ENCODE assay signal across 10 cellular contexts in the genomic region with DNA sequence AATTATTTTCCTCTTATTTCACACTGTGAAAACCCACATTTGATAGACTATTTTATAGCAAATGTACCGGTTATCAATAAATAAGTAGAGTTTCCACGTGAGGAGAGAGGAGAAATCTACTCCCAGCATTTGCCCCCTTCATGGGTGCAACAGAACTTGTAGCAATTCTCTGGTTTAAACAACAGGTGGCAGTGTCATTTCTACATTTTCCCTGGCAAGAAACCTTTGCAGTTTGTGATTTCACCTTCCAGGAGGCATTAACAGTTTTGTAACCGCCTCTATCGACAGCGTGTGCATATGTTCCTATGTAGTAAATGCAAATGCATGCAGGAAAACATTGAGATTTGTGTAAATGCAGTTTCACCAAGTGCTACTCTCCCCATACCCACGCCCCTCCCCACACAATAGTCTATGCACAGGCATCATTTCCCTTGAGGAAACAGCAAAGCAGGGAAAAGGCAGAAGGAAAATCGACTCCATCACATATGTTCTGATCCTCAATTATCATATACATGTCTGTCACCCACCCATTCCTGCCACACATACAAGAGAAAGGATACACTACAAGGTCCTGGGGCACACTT.
DNase-seq lines count a peak whose midpoint lies in the region; ATAC-seq, FAIRE-seq and TF ChIP-seq lines count a peak whose summit lies in the region.
"Had no signal": no experiment of that assay in that cellular context is flagged by ENCODE, and none has a peak within 500 bp of the region (broad histone marks: within the 10 kb centered on the region; RNA-seq: fewer than 3 reads in every experiment).

No MANE protein-coding gene starts in this region.

- H4K5ac ChIP-seq in H9 (ENCODE audit: insufficient read length, low read depth, low read length) = no peak overlapping the region

- no peak overlapping the region for H2AFZ ChIP-seq in H9 (ENCODE audit: low read length)

- no peak overlapping the region; a peak in 1 of 7 replicates for H3K27ac Mint-ChIP-seq in H9
- H3K27ac Mint-ChIP-seq: IgD-negative memory B cell had no signal

- no peaks in the 10 kb centered on the region for H4K20me1 ChIP-seq in H9 (ENCODE audit: control insufficient read depth, insufficient read depth, insufficient read length)

- no peak overlapping the region for H3K4me3 Mint-ChIP-seq in H9
- H3K4me3 Mint-ChIP-seq: IgD-negative memory B cell had no signal

- H3K14ac ChIP-seq in H9 (ENCODE audit: insufficient read depth, low read length) = no peak overlapping the region

- H3K4me1 ChIP-seq in H9 (ENCODE audit: insufficient read depth, low read length) = no peaks in the 10 kb centered on the region

- no peaks in the 10 kb centered on the region for H3K79me2 ChIP-seq in H9 (ENCODE audit: insufficient read depth, low read length)

- H3K27me3 Mint-ChIP-seq in H9 (ENCODE audit: low read depth) = no peaks in the 10 kb centered on the region
- H3K27me3 Mint-ChIP-seq: IgD-negative memory B cell had no signal

- TF ChIP-seq CTCF in H9 (conservative IDR thresholded peaks at IDR 0.05) (peak; percentile 80), bronchial epithelial cell (IDR thresholded peaks at IDR 0.05; ENCODE audit: insufficient read depth, low read length, severe bottlenecking) (peak; percentile 60)

- H3T11ph ChIP-seq in H9 (ENCODE audit: low read length) = no peak overlapping the region

- H3K56ac ChIP-seq in H9 (ENCODE audit: insufficient read length, low read depth, low read length) = no peak overlapping the region

- H4K8ac ChIP-seq in H9 (replicated peaks; ENCODE audit: insufficient read length, low read depth, low read length) = no peak overlapping the region

- DNase-seq in COR-L47 (lab: John Stamatoyannopoulos, UW) = peak; percentile 46
- DNase-seq in H9 = peak; percentile 37
- peak; percentile 47 for DNase-seq in NCI-H748 treated with DMSO at 0.1 percent for 48 hours (lab: John Stamatoyannopoulos, UW)
- peak; percentile 47 for DNase-seq in bronchial epithelial cell (ENCODE audit: low read depth)
- DNase-seq in medulla oblongata (ENCODE audit: extremely low spot score) = peak; percentile 50
- DNase-seq in activated CD8-positive, alpha-beta memory T cell treated with anti-CD3 and anti-CD28 coated beads, Interleukin-2, amount 50 U/mL, for 4 hours = no peak

- no peaks in the 10 kb centered on the region for H3K36me3 ChIP-seq in bronchial epithelial cell (ENCODE audit: control insufficient read depth, insufficient read depth, low read length)
- H3K36me3 ChIP-seq: thoracic aorta had no signal

- WGBS in H9 (ENCODE audit: extremely low coverage, insufficient read length, low lambda C conversion rate) = no CpG with 5 or more reads among the region's 7 CpGs

- FAIRE-seq in bronchial epithelial cell (lab: Jason Lieb, UNC) = no peak

- no peak overlapping the region for H3K23ac ChIP-seq in H9 (ENCODE audit: insufficient read length, low read depth, low read length)

- no peak overlapping the region for H2BK15ac ChIP-seq in H9 (ENCODE audit: low read depth, low read length)

- H3K4ac ChIP-seq in H9 (ENCODE audit: low read depth, low read length) = no peak overlapping the region

- H2BK12ac ChIP-seq in H9 (ENCODE audit: insufficient read length, low read depth, low read length) = no peak overlapping the region

- H3K79me1 ChIP-seq in H9 (ENCODE audit: insufficient read depth, low read depth, low read length, poor library complexity, severe bottlenecking) = no peaks in the 10 kb centered on the region

- no peaks in the 10 kb centered on the region for H3K9me3 ChIP-seq in H9 (ENCODE audit: control insufficient read depth, low read depth, low read length)
- H3K9me3 ChIP-seq: thoracic aorta had no signal

- no peak overlapping the region for H3K4me2 ChIP-seq in H9 (ENCODE audit: insufficient read depth, insufficient read length, low read length)

- no peak overlapping the region for H2BK120ac ChIP-seq in H9 (ENCODE audit: low read depth, low read length, poor library complexity, severe bottlenecking)

- peaks cover 4% of the 10 kb centered on the region in 2 experiments for H3K4me1 Mint-ChIP-seq in H9
- H3K4me1 Mint-ChIP-seq: IgD-negative memory B cell had no signal

- H3K27me3 ChIP-seq in H9 (ENCODE audit: insufficient read depth, low read length) = no peaks in the 10 kb centered on the region
- no peaks in the 10 kb centered on the region for H3K27me3 ChIP-seq in bronchial epithelial cell (ENCODE audit: control insufficient read depth, insufficient read depth, low read length)

- H3K36me3 Mint-ChIP-seq in H9 (ENCODE audit: insufficient read depth in 1 of 3, low read depth in 3 of 3) = no peaks in the 10 kb centered on the region

- no peak overlapping the region for H3K18ac ChIP-seq in H9 (ENCODE audit: insufficient read length, low read depth, low read length)

- H2BK5ac ChIP-seq in H9 (ENCODE audit: insufficient read length, low read length) = no peak overlapping the region

- no peak overlapping the region for H3K9ac ChIP-seq in H9 (ENCODE audit: extremely low read depth, insufficient read length, low read length)

- H2BK20ac ChIP-seq in H9 (ENCODE audit: low read depth, low read length, poor library complexity, severe bottlenecking) = no peak overlapping the region

- H2AK5ac ChIP-seq in H9 (ENCODE audit: insufficient read length, low read length) = no peak overlapping the region

- H3K23me2 ChIP-seq in H9 (ENCODE audit: insufficient read length, low read depth, low read length, poor library complexity, severe bottlenecking) = no peaks in the 10 kb centered on the region

- H3K4me3 ChIP-seq in bronchial epithelial cell (ENCODE audit: low read depth, low read length) = no peak overlapping the region
- H3K4me3 ChIP-seq: thoracic aorta had no signal

- H4K91ac ChIP-seq in H9 (ENCODE audit: insufficient read length, low read depth, low read length) = no peak overlapping the region

- no peaks in the 10 kb centered on the region for H3K9me3 Mint-ChIP-seq in H9

- no peak overlapping the region for H3K27ac ChIP-seq in H9 (ENCODE audit: insufficient read length, low read depth, low read length)
- H3K27ac ChIP-seq: thoracic aorta had no signal

- ATAC-seq in GM21367 (IDR thresholded peaks at IDR 0.05; ENCODE audit: unreplicated experiment) = no peak
- ATAC-seq in GM19397 (IDR thresholded peaks at IDR 0.05; ENCODE audit: unreplicated experiment) = no peak
